In the genomic region with DNA sequence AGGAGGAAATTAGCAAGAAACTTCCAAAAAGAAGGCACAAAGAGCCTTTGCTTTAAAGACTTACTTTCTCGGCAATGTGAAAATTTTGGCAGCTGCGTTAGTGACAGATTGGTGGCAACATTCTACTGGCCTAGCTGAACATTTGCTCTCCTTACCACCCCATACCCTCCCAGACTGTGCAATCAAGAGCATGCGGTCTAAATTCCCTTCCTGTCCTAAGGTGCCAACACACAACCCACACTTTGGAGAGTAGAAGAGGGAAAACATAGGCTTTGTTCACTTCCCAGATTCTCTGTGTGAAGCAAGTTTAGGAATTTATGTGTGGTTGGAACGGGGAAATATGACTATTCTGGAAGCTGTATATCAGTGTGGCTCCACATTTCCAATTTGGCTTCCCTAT, we compare ENCODE assay signal across 17 cellular contexts. TPM values are rescaled to one million over a fixed set of nuclear protein-coding genes. Genes with fewer than 3 reads are reported as not detected.
DNase-seq lines count a peak whose midpoint lies in the region; ATAC-seq, FAIRE-seq and TF ChIP-seq lines count a peak whose summit lies in the region.
"Had no signal": no experiment of that assay in that cellular context is flagged by ENCODE, and none has a peak within 500 bp of the region (broad histone marks: within the 10 kb centered on the region; RNA-seq: fewer than 3 reads in every experiment).

No MANE protein-coding gene starts in this region.

- H2AFZ ChIP-seq in endothelial cell of umbilical vein (ENCODE audit: low read depth, low read length) (no peak overlapping the region), osteoblast (ENCODE audit: low read length) (peak overlapping the region; percentile 40)

- no peak for DNase-seq in left ventricle myocardium inferior
- no peak for DNase-seq in Right ventricle myocardium superior
- DNase-seq in endothelial cell of umbilical vein (ENCODE audit: low read depth, low spot score), result peak; percentile 18
- peak; percentile 43 for DNase-seq in osteoblast (ENCODE audit: insufficient read length, low spot score, missing footprints)
- DNase-seq in AG08395 (ENCODE audit: low spot score), result no peak
- no peak for DNase-seq in activated naive CD4-positive, alpha-beta T cell treated with Interleukin-2 at 50 U/mL for 16 hours
- no peak for DNase-seq in T-helper 9 cell
- DNase-seq: activated CD4-positive, alpha-beta T cell treated with anti-CD3 and anti-CD28 coated beads, Interleukin-2, amount 50 U/mL, for 48 hours; NCI-H1092 treated with DMSO at 0.1 percent for 48 hours; NCI-H2171 treated with DMSO at 0.1 percent for 48 hours; NCI-H774; stimulated activated CD4-positive, alpha-beta T cell treated with anti-CD3 and anti-CD28 coated beads, Interleukin-4, amount 100 ng/mL, for 24 hours; stimulated activated CD8-positive, alpha-beta memory T cell treated with anti-CD3 and anti-CD28 coated beads, Interleukin-4, amount 100 ng/mL, for 48 hours had no signal

- CTCF ChIA-PET in endothelial cell of umbilical vein (lab: Charles Lee), result interaction anchor here (1.0 to 3.3 kb wide), 9 partner anchors 8 to 234 kb away, joined by 4 to 16 read pairs (median 5); no protein-coding TSS in a partner anchor

- BruUV-seq in endothelial cell of umbilical vein (replicated peaks; lab: Mats Ljungman, UMichigan), result no TSS peak

- TF ChIP-seq CTCF in left ventricle myocardium inferior (IDR thresholded peaks at IDR 0.05; ENCODE audit: borderline replicate concordance), result no peak
- TF ChIP-seq CTCF in endothelial cell of umbilical vein (IDR thresholded peaks at IDR 0.05; ENCODE audit: extremely low read depth in 1 of 2, insufficient read depth in 1 of 2, low read depth in 1 of 2, low read length in 2 of 2), result no peak
- TF ChIP-seq CTCF in osteoblast (IDR thresholded peaks at IDR 0.05; ENCODE audit: extremely low read depth, low read depth, low read length), result no peak

- H4K20me1 ChIP-seq in endothelial cell of umbilical vein (replicated peaks; ENCODE audit: control insufficient read depth, extremely low read depth, insufficient read depth, low read length) (no peaks in the 10 kb centered on the region), osteoblast (ENCODE audit: insufficient read depth, low read length) (no peaks in the 10 kb centered on the region)

- H3K4me3 ChIP-seq in left ventricle myocardium inferior (no peak overlapping the region), endothelial cell of umbilical vein (replicated peaks in 1 of 3; ENCODE audit: insufficient read depth in 1 of 3, low read depth in 1 of 3, low read length in 3 of 3) (no peak overlapping the region), osteoblast (ENCODE audit: insufficient read depth, low read length) (no peak overlapping the region)

- TF ChIP-seq POLR2A in endothelial cell of umbilical vein (IDR thresholded peaks at IDR 0.05; ENCODE audit: low read depth, low read length), result no peak

- H3K79me2 ChIP-seq in endothelial cell of umbilical vein (ENCODE audit: control insufficient read depth, insufficient read depth, low read length) (no peaks in the 10 kb centered on the region), osteoblast (ENCODE audit: insufficient read depth, low read length) (no peaks in the 10 kb centered on the region)

- H3K27ac ChIP-seq in left ventricle myocardium inferior (replicated peaks) (peak overlapping the region; percentile 75), endothelial cell of umbilical vein (ENCODE audit: insufficient read depth, low read depth, low read length) (no peak overlapping the region), osteoblast (ENCODE audit: low read depth, low read length) (no peak overlapping the region)
- H3K27ac ChIP-seq: epithelial cell of prostate, KMS-11 had no signal

- H3K4me1 ChIP-seq in left ventricle myocardium inferior (peaks cover 23% of the 10 kb centered on the region), endothelial cell of umbilical vein (ENCODE audit: control insufficient read depth, extremely low read depth, insufficient read depth, low read length) (peaks cover 19% of the 10 kb centered on the region), osteoblast (ENCODE audit: insufficient read depth, low read length) (peaks cover 11% of the 10 kb centered on the region)

- H3K9ac ChIP-seq in endothelial cell of umbilical vein (replicated peaks; ENCODE audit: extremely low read depth, insufficient read depth, low read length), result no peak overlapping the region
- H3K9ac ChIP-seq: KMS-11 had no signal

- H3K9me3 ChIP-seq in left ventricle myocardium inferior (replicated peaks) (no peaks in the 10 kb centered on the region), endothelial cell of umbilical vein (replicated peaks; ENCODE audit: control insufficient read depth, insufficient read depth, low read length) (no peaks in the 10 kb centered on the region), osteoblast (ENCODE audit: low read depth, low read length) (no peaks in the 10 kb centered on the region)

- H3K36me3 ChIP-seq in left ventricle myocardium inferior (no peaks in the 10 kb centered on the region), endothelial cell of umbilical vein (ENCODE audit: control insufficient read depth in 2 of 2, extremely low read depth in 1 of 2, insufficient read depth in 2 of 2, low read length in 2 of 2) (no peaks in the 10 kb centered on the region), osteoblast (ENCODE audit: insufficient read depth, low read length) (no peaks in the 10 kb centered on the region)

- no peak for FAIRE-seq in endothelial cell of umbilical vein (lab: Jason Lieb, UNC)

- H3K9me1 ChIP-seq in endothelial cell of umbilical vein (replicated peaks; ENCODE audit: control insufficient read depth, extremely low read depth, insufficient read depth, low read length), result no peaks in the 10 kb centered on the region

- intact Hi-C loops in left ventricle myocardium inferior (cut with micrococcal nuclease), result no loop called here
- intact Hi-C loops in Right ventricle myocardium superior (cut with DNase I), result no loop called here
- intact Hi-C loops in endothelial cell of umbilical vein (cut with micrococcal nuclease), result loop anchor here (2.0 kb wide), 3 partner anchors 29 to 167 kb away; a partner anchor contains a TSS

- H3K27me3 ChIP-seq in left ventricle myocardium inferior (ENCODE audit: low read depth) (no peaks in the 10 kb centered on the region), endothelial cell of umbilical vein (ENCODE audit: control insufficient read depth in 2 of 2, insufficient read depth in 2 of 2, low read length in 2 of 2) (no peaks in the 10 kb centered on the region), osteoblast (ENCODE audit: insufficient read depth, low read length) (no peaks in the 10 kb centered on the region)

- ATAC-seq in Right ventricle myocardium superior (ENCODE audit: poor library complexity) (no peak), GM19324 (IDR thresholded peaks at IDR 0.05; ENCODE audit: low FRiP score, unreplicated experiment) (no peak)
- ATAC-seq: Panc1 had no signal

- dilution Hi-C loops in endothelial cell of umbilical vein (cut with MboI; ENCODE audit: extremely low pct_ligation_motif_present, low sequenced_read_pairs), result no loop called here

- peak overlapping the region; percentile 41 for H3K4me2 ChIP-seq in endothelial cell of umbilical vein (ENCODE audit: insufficient read depth, low read length)
- H3K4me2 ChIP-seq in osteoblast (ENCODE audit: insufficient read depth, low read length), result no peak overlapping the region
- H3K4me2 ChIP-seq: KMS-11 had no signal

- POLR2A ChIA-PET in endothelial cell of umbilical vein (lab: Charles Lee), result interaction anchor here (0.5 to 1.1 kb wide), 3 partner anchors 31 to 95 kb away, joined by 3 read pairs; no protein-coding TSS in a partner anchor

TF ChIP-seq in endothelial cell of umbilical vein, 7 proteins besides CTCF, POLR2A, EP300 and RAD21:
- TF ChIP-seq JUN (IDR thresholded peaks at IDR 0.05; ENCODE audit: borderline replicate concordance, insufficient read depth, insufficient read length, low read depth), result no peak
- TF ChIP-seq GATA2 (IDR thresholded peaks at IDR 0.05; ENCODE audit: insufficient read depth, insufficient read length, low read depth, low read length), result no peak
- TF ChIP-seq POLR2AphosphoS5 (IDR thresholded peaks at IDR 0.05; ENCODE audit: insufficient read depth, low read depth, low read length), result no peak

RNA-seq across cellular contexts. Expression of a gene that starts 29.8 kb away (rescaled TPM):
- total RNA-seq in left ventricle myocardium inferior (28.1 TPM), Right ventricle myocardium superior (23.7 TPM), endothelial cell of umbilical vein (55.2 and 73.0 TPM in 2 replicates), osteoblast (23.0 and 32.9 TPM in 2 replicates)
- polyA plus RNA-seq in endothelial cell of umbilical vein, result 61.0 and 69.8 TPM in 2 replicates
- polyA plus RNA-seq in endothelial cell of umbilical vein (2011; cell fraction: cytosol; rRNA removed), result 50.2 and 54.6 TPM in 2 replicates
- 129 and 134 TPM in 2 replicates for polyA plus RNA-seq in endothelial cell of umbilical vein (2011; cell fraction: nucleus; rRNA removed)
- polyA plus RNA-seq in endothelial cell of umbilical vein (2012), result 41.1 and 43.9 TPM in 2 replicates
- 132 and 144 TPM in 2 replicates for polyA minus RNA-seq in endothelial cell of umbilical vein
- 3.8 TPM for polyA minus RNA-seq in endothelial cell of umbilical vein (2011; cell fraction: cytosol; rRNA and poly(A)+ RNA removed)
- 133 and 155 TPM in 2 replicates for polyA minus RNA-seq in endothelial cell of umbilical vein (2011; cell fraction: nucleus; rRNA and poly(A)+ RNA removed)

Comparison
In these comparisons a context has a peak if more than half of its experiments do, and no peak if none do; other contexts are left out.
1. DNase-seq: peak in endothelial cell of umbilical vein (single experiment) and osteoblast (single experiment); none in left ventricle myocardium inferior (single experiment), Right ventricle myocardium superior (single experiment), AG08395 (single experiment), activated naive CD4-positive, alpha-beta T cell treated with Interleukin-2 at 50 U/mL for 16 hours (single experiment) and T-helper 9 cell (single experiment).